Comparison of ENCODE assay signal across 15 cellular contexts in the genomic region with DNA sequence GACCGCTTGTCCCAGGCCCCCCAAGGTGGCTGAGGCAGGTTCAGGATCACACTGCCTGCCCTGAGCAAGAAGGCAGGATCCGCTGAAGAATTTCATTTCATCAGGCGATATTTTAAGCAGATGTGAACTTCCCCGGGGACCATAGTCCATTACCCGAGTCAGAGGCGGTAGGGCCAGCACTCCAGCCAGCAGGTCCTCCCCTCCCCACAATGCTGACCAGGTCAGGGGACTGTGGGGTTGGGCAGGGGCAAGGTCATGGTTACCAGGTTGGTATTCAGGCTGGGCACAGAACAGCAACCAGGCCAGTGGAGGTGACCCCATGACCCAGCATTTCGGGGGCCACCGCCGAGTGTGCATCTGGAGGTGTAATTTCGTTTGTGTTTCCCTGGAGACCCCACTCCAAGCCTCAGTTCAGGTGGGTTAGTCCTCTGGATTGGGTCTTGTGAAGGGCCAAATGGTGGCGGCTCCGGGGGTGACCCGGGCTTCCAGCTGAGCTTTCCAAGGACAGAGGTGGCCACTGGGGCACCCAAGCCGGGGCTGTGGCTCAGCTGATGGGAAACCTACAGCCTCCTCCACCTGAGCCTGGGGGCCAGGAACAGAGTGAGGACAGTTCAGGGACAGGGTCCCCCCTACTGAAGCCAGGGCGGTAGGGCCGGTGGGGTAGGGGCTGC. TPM values are rescaled to one million over a fixed set of nuclear protein-coding genes. Genes with fewer than 3 reads are reported as not detected.
DNase-seq lines count a peak whose midpoint lies in the region; FAIRE-seq and TF ChIP-seq lines count a peak whose summit lies in the region.
"Had no signal": no experiment of that assay in that cellular context is flagged by ENCODE, and none has a peak within 500 bp of the region (broad histone marks: within the 10 kb centered on the region; RNA-seq: fewer than 3 reads in every experiment).

No MANE protein-coding gene starts in this region.

- no peaks in the 10 kb centered on the region for H3K36me3 Mint-ChIP-seq in nephron (ENCODE audit: low read depth)
- H3K36me3 Mint-ChIP-seq: memory B cell had no signal

- peak overlapping the region; percentile 39 to 74 (median 69) for H3K4me3 Mint-ChIP-seq in nephron

- DNase-seq in DMS79 treated with DMSO at 0.1 percent for 48 hours (lab: John Stamatoyannopoulos, UW), result peak; percentile 28
- DNase-seq in DMS79 (lab: John Stamatoyannopoulos, UW), result no peak
- peak; percentile 10 for DNase-seq in fibroblast of peridontal ligament (ENCODE audit: extremely low read depth)
- DNase-seq in tibial nerve (ENCODE audit: low spot score in 2 of 2), result no peak
- no peak for DNase-seq in activated CD8-positive, alpha-beta memory T cell treated with anti-CD3 and anti-CD28 coated beads, Interleukin-2, amount 50 U/mL, for 48 hours
- DNase-seq in urothelium cell line (ENCODE audit: low spot score), result no peak
- no peak for DNase-seq in midbrain (lab: John Stamatoyannopoulos, UW)
- DNase-seq: activated CD4-positive, alpha-beta T cell treated with anti-CD3 and anti-CD28 coated beads, Interleukin-2, amount 50 U/mL, for 48 hours; activated effector memory CD4-positive, alpha-beta T cell treated with Interleukin-2 at 50 U/mL for 16 hours; MV-4-11; T1000 had no signal

- H3K4me3 ChIP-seq in tibial nerve, result peak overlapping the region; percentile 52 to 87 (median 72)

- H3K27ac Mint-ChIP-seq in nephron, result no peak overlapping the region
- H3K27ac Mint-ChIP-seq: memory B cell had no signal

- TF ChIP-seq POLR2A in tibial nerve (IDR thresholded peaks at IDR 0.05), result no peak

- H3K4me1 Mint-ChIP-seq in nephron, result peaks cover 4% of the 10 kb centered on the region
- H3K4me1 Mint-ChIP-seq: memory B cell had no signal

- no peaks in the 10 kb centered on the region for H3K9me3 Mint-ChIP-seq in nephron
- H3K9me3 Mint-ChIP-seq: memory B cell had no signal

- no peaks in the 10 kb centered on the region for H3K9me3 ChIP-seq in tibial nerve
- H3K9me3 ChIP-seq: ovary had no signal

- TF ChIP-seq CTCF in nephron (IDR thresholded peaks at IDR 0.05; ENCODE audit: unreplicated experiment in 3 of 3), result no peak
- no peak for TF ChIP-seq CTCF in tibial nerve (IDR thresholded peaks at IDR 0.05)

- no peaks in the 10 kb centered on the region for H3K36me3 ChIP-seq in tibial nerve
- H3K36me3 ChIP-seq: ovary had no signal

- FAIRE-seq in urothelium cell line (lab: Jason Lieb, UNC), result no peak

- peak overlapping the region; percentile 81 to 97 (median 97) for H3K27ac ChIP-seq in tibial nerve
- H3K27ac ChIP-seq: 22Rv1 had no signal

- TF ChIP-seq EP300 in tibial nerve (IDR thresholded peaks at IDR 0.05), result no peak

- H3K4me1 ChIP-seq in tibial nerve, result peaks cover 0 to 82% (median 22%) of the 10 kb centered on the region in 4 donors

- peaks cover 0 to 74% of the 10 kb centered on the region in 2 donors for H3K27me3 ChIP-seq in tibial nerve
- H3K27me3 ChIP-seq: ovary had no signal

- 28 to 33% methylated on average over 9 to 13 of the region's 16 CpGs for WGBS in tibial nerve, 2 donors

- peaks cover 84% of the 10 kb centered on the region for H3K27me3 Mint-ChIP-seq in nephron (ENCODE audit: low read depth)

RNA-seq across cellular contexts. Expression of gene PRDM16, which starts 2.6 kb away (rescaled TPM):
- total RNA-seq in tibial nerve, result 10 to 100 TPM in 3 of 4 donors, 1 to 10 TPM in 1; 5.9 to 41.7 (median 11.2) TPM

RNA-seq across cellular contexts. Expression of gene ACTRT2, which starts 50.4 kb away (rescaled TPM):
- not detected for total RNA-seq in tibial nerve
- total RNA-seq: ovary had no signal

Comparison
In these comparisons a context has a peak if more than half of its experiments do, and no peak if none do; other contexts are left out.
1. DNase-seq: peak in DMS79 treated with DMSO at 0.1 percent for 48 hours (single experiment) and fibroblast of peridontal ligament (single experiment); none in DMS79 (single experiment), tibial nerve (0 of 2), activated CD8-positive, alpha-beta memory T cell treated with anti-CD3 and anti-CD28 coated beads, Interleukin-2, amount 50 U/mL, for 48 hours (single experiment), urothelium cell line (single experiment) and midbrain (single experiment).